ENCODE assay signal across 10 cellular contexts in the genomic region with DNA sequence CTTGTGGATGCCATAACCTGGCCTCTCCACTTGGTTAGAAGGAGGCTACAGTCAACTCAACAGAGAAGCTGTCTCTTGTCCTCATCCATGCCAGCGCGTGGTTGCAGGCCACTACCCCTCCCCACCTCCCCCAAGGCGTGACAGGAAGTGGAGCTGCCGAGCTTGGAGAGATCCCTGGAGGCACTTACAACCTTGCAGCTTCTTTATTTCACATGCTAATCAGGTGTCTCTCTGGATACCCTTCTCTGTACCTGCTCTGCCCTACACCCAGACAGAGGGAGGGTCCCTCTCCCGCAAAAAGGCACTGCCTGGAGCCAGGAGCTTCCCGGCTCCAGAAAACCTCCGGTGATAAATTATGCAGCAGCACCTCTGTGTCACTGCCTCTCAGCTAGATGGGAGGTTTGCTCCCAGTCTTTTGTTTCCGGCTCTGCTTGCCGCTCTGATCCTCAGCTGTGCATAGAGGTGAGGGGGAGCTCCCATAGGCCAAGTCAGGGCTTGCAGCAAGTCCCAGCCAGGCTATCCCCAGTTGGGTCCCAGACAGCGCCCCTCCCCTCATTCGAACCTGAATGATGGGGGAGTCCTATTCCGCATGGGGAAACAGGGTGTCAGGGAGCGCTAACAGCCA. TPM values are rescaled to one million over a fixed set of nuclear protein-coding genes. Genes with fewer than 3 reads are reported as not detected.
A peak's percentile ranks its signal among the peaks of the same experiment; 100 is the strongest.
DNase-seq lines count a peak whose midpoint lies in the region; ATAC-seq and TF ChIP-seq lines count a peak whose summit lies in the region.
"Had no signal": no experiment of that assay in that cellular context is flagged by ENCODE, and none has a peak within 500 bp of the region (broad histone marks: within the 10 kb centered on the region; RNA-seq: fewer than 3 reads in every experiment).

No MANE protein-coding gene starts in this region.

- H4K5ac ChIP-seq in mesendoderm (ENCODE audit: low read length) = no peak overlapping the region

- peak overlapping the region; percentile 38 for H3K4ac ChIP-seq in mesendoderm (ENCODE audit: low read depth, low read length)

- peak overlapping the region; percentile 78 for H3K27ac ChIP-seq in mesendoderm (ENCODE audit: low read depth, low read length)

- H3K4me1 ChIP-seq in mesendoderm (ENCODE audit: control insufficient read depth, low read depth, low read length) = peaks cover 21% of the 10 kb centered on the region

- H3K9me3 Mint-ChIP-seq in brain = no peaks in the 10 kb centered on the region

- no peak overlapping the region for H3K4me3 ChIP-seq in mesendoderm (ENCODE audit: low read length)

- no peaks in the 10 kb centered on the region for H3K36me3 ChIP-seq in mesendoderm (ENCODE audit: control insufficient read depth, insufficient read depth, low read length)

- peaks cover 71% of the 10 kb centered on the region for H3K79me2 ChIP-seq in mesendoderm (ENCODE audit: control insufficient read depth, insufficient read depth, low read length)

- peaks cover 7% of the 10 kb centered on the region for H3K79me1 ChIP-seq in mesendoderm (ENCODE audit: low read length)

- no peaks in the 10 kb centered on the region for H3K27me3 ChIP-seq in mesendoderm (ENCODE audit: insufficient read depth, low read length, poor library complexity)

- H3K23ac ChIP-seq in mesendoderm (ENCODE audit: low read length) = no peak overlapping the region

- H2BK120ac ChIP-seq in mesendoderm (ENCODE audit: low read depth, low read length) = no peak overlapping the region

- peak overlapping the region; percentile 80 to 93 (median 84) for H3K4me3 Mint-ChIP-seq in brain
- H3K4me3 Mint-ChIP-seq: activated CD4-positive, alpha-beta T cell treated with anti-CD3 and anti-CD28 coated beads for 36 hours had no signal

- H2BK5ac ChIP-seq in mesendoderm (ENCODE audit: low read length) = peak overlapping the region; percentile 43

- peak; percentile 33 for DNase-seq in Caki2 (ENCODE audit: low read depth)
- peak; percentile 67 to 76 for DNase-seq in NCI-H2081 (lab: John Stamatoyannopoulos, UW)
- DNase-seq in mesendoderm = peak; percentile 97
- no peak for DNase-seq in mesenteric fat pad (ENCODE audit: low spot score)
- no peak for DNase-seq in omental fat pad (ENCODE audit: low spot score)
- no peak for DNase-seq in activated T-cell treated with anti-CD3 and anti-CD28 coated beads, Interleukin-2, amount 50 U/mL, for 1 hour
- DNase-seq in activated gamma-delta T cell treated with Interleukin-2 at 50 U/mL for 16 hours = no peak
- DNase-seq: activated CD4-positive, alpha-beta T cell treated with anti-CD3 and anti-CD28 coated beads for 36 hours; NCI-H1694 had no signal

- H3K4me1 Mint-ChIP-seq in brain = peaks cover 66% of the 10 kb centered on the region

- H3K27me3 Mint-ChIP-seq in brain = peaks cover 4% of the 10 kb centered on the region

- H2AK5ac ChIP-seq in mesendoderm (ENCODE audit: low read length) = no peak overlapping the region

- in situ Hi-C loops in Caki2 (cut with HindIII; ENCODE audit: low pct_unique_long_range_greater_than_20kb, low sequenced_read_pairs) = no loop called here

- H4K8ac ChIP-seq in mesendoderm (ENCODE audit: low read depth, low read length) = no peak overlapping the region

- no peak for ATAC-seq in omental fat pad (ENCODE audit: low FRiP score)
- ATAC-seq: activated CD4-positive, alpha-beta T cell treated with anti-CD3 and anti-CD28 coated beads for 36 hours had no signal

- H3K18ac ChIP-seq in mesendoderm (ENCODE audit: low read length) = peak overlapping the region; percentile 54

- H3K56ac ChIP-seq in mesendoderm (ENCODE audit: low read length) = peak overlapping the region; percentile 82

- TF ChIP-seq CTCF in brain (conservative IDR thresholded peaks at IDR 0.05) = no peak
- no peak for TF ChIP-seq CTCF in omental fat pad (IDR thresholded peaks at IDR 0.05)

- WGBS in mesendoderm (ENCODE audit: extremely low coverage, insufficient coverage, low lambda C conversion rate) = no CpG with 5 or more reads among the region's 13 CpGs

- no peaks in the 10 kb centered on the region for H3K36me3 Mint-ChIP-seq in brain

- H3K9ac ChIP-seq in mesendoderm (ENCODE audit: low read length) = peak overlapping the region; percentile 67

- H3K27ac Mint-ChIP-seq in brain = peak overlapping the region; percentile 92 to 98 (median 97)
- H3K27ac Mint-ChIP-seq: activated CD4-positive, alpha-beta T cell treated with anti-CD3 and anti-CD28 coated beads for 36 hours had no signal

- H2BK15ac ChIP-seq in mesendoderm (replicated peaks; ENCODE audit: low read depth) = no peak overlapping the region

- peak overlapping the region; percentile 21 for H3K4me2 ChIP-seq in mesendoderm (ENCODE audit: low read length)

RNA-seq across cellular contexts. Expression of a gene that starts 5.7 kb away (rescaled TPM):
- total RNA-seq in Caki2 (2014; rRNA removed; shearing (Covaris generic); ENCODE audit: low replicate concordance) = 8.7 and 15.2 TPM in 2 replicates
- polyA plus RNA-seq in brain (ENCODE audit: insufficient read depth, low read depth, low replicate concordance) = 32.9 TPM
- polyA plus RNA-seq in mesendoderm (2013, experiment 1 of 2) = 14.5 TPM
- polyA plus RNA-seq in mesendoderm (2013, experiment 2 of 2) = 13.3 TPM
- total RNA-seq in mesenteric fat pad (3.1 TPM), omental fat pad (1 to 10 TPM; 1.6 to 4.3 (median 3.3) TPM)

RNA-seq across cellular contexts. Expression of a gene that starts 23.9 kb away (rescaled TPM):
- 20.9 and 33.6 TPM in 2 replicates for total RNA-seq in Caki2 (2014; rRNA removed; shearing (Covaris generic); ENCODE audit: low replicate concordance)
- 80.9 TPM for polyA plus RNA-seq in brain (ENCODE audit: insufficient read depth, low read depth, low replicate concordance)
- 15.5 TPM for polyA plus RNA-seq in mesendoderm (2013, experiment 1 of 2)
- polyA plus RNA-seq in mesendoderm (2013, experiment 2 of 2) = 16.1 TPM
- total RNA-seq in mesenteric fat pad = 15.3 TPM
- total RNA-seq in omental fat pad = 10 to 100 TPM in 2 of 4 donors, 1 to 10 TPM in 2; 9.8 to 14.3 (median 11.1) TPM

Comparison
In these comparisons a context has a peak if more than half of its experiments do, and no peak if none do; other contexts are left out.
1. DNase-seq: peak in Caki2 (single experiment), NCI-H2081 (2 of 2) and mesendoderm (single experiment); none in mesenteric fat pad (single experiment), omental fat pad (single experiment), activated T-cell treated with anti-CD3 and anti-CD28 coated beads, Interleukin-2, amount 50 U/mL, for 1 hour (single experiment) and activated gamma-delta T cell treated with Interleukin-2 at 50 U/mL for 16 hours (single experiment).